ENCODE assay signal across 11 cellular contexts in genomic region chr2:144937899-144938298, GRCh38.
DNase-seq lines count a peak whose midpoint lies in the region; ATAC-seq, FAIRE-seq and TF ChIP-seq lines count a peak whose summit lies in the region.
"Had no signal": no experiment of that assay in that cellular context is flagged by ENCODE, and none has a peak within 500 bp of the region (broad histone marks: within the 10 kb centered on the region; RNA-seq: fewer than 3 reads in every experiment).

No MANE protein-coding gene starts in this region.

- H3K9me3 ChIP-seq in A549 (peaks cover 7% of the 10 kb centered on the region; the same call in 2 of the 3 replicates), ascending aorta (no peaks in the 10 kb centered on the region), cardiac muscle cell (ENCODE audit: low read depth) (no peaks in the 10 kb centered on the region), parathyroid adenoma (ENCODE audit: control insufficient read depth, low read length) (no peaks in the 10 kb centered on the region)

- H3K27ac ChIP-seq in A549 = peak overlapping the region; percentile 57 to 78
- H3K27ac ChIP-seq in ascending aorta = peak overlapping the region; percentile 76 to 82
- peak overlapping the region; percentile 8 for H3K27ac ChIP-seq in cardiac muscle cell
- no peak overlapping the region for H3K27ac ChIP-seq in parathyroid adenoma
- H3K27ac ChIP-seq: KMS-11 had no signal

- H3K36me3 ChIP-seq in ascending aorta (no peaks in the 10 kb centered on the region), cardiac muscle cell (no peaks in the 10 kb centered on the region), parathyroid adenoma (ENCODE audit: control insufficient read depth, insufficient read depth, low read length) (no peaks in the 10 kb centered on the region)

- TF ChIP-seq CTCF in A549 (IDR thresholded peaks at IDR 0.05) = no peak
- no peak for TF ChIP-seq CTCF in ascending aorta (IDR thresholded peaks at IDR 0.05)
- TF ChIP-seq CTCF in cardiac muscle cell (IDR thresholded peaks at IDR 0.05; ENCODE audit: low read depth, low read length) = no peak
- TF ChIP-seq CTCF in parathyroid adenoma (IDR thresholded peaks at IDR 0.05) = no peak
- no peak for TF ChIP-seq CTCF in omental fat pad (IDR thresholded peaks at IDR 0.05)

- 37% methylated on average over 5 of the region's 5 CpGs for WGBS in A549 (ENCODE audit: missing lambda C conversion rate)

- H3K4me1 ChIP-seq in A549 (peaks cover 36% of the 10 kb centered on the region), ascending aorta (peaks cover 7 to 42% of the 10 kb centered on the region in 2 donors), cardiac muscle cell (ENCODE audit: low read depth) (peaks cover 6% of the 10 kb centered on the region), parathyroid adenoma (no peaks in the 10 kb centered on the region)

- no peak for TF ChIP-seq POLR2A in A549 (IDR thresholded peaks at IDR 0.05; ENCODE audit: low read length)

- no peaks in the 10 kb centered on the region for H3K27me3 ChIP-seq in ascending aorta
- H3K27me3 ChIP-seq in cardiac muscle cell = no peaks in the 10 kb centered on the region
- H3K27me3 ChIP-seq in parathyroid adenoma (ENCODE audit: control insufficient read depth, insufficient read depth, low read length) = no peaks in the 10 kb centered on the region

- no peak for TF ChIP-seq EP300 in A549 (IDR thresholded peaks at IDR 0.05)

- no peaks in the 10 kb centered on the region for H3K79me2 ChIP-seq in parathyroid adenoma

- H3K4me3 ChIP-seq in A549 (no peak overlapping the region), ascending aorta (peak overlapping the region; percentile 11 to 48), cardiac muscle cell (no peak overlapping the region), parathyroid adenoma (ENCODE audit: low read depth, low read length) (no peak overlapping the region)

- no peak for TF ChIP-seq RAD21 in A549 (conservative IDR thresholded peaks at IDR 0.05 in 1 of 2, IDR thresholded peaks at IDR 0.05 in 1 of 2)

- peak overlapping the region; percentile 16 for H2AFZ ChIP-seq in parathyroid adenoma

- H3K9ac ChIP-seq in parathyroid adenoma = no peak overlapping the region
- H3K9ac ChIP-seq: KMS-11 had no signal

- CTCF ChIA-PET in A549 (lab: Yijun Ruan, JAX) = no interaction called here
- CTCF ChIA-PET in HEK293T (lab: Yijun Ruan, JAX) = interaction anchor here (0.5 to 0.6 kb wide), 2 partner anchors 71 to 80 kb away, joined by 3 to 4 read pairs; no protein-coding TSS in a partner anchor

- no peak for FAIRE-seq in A549 (lab: Jason Lieb, UNC)

- ATAC-seq in A549 (no peak), omental fat pad (ENCODE audit: low FRiP score) (no peak), HG03095 (IDR thresholded peaks at IDR 0.05; ENCODE audit: unreplicated experiment) (no peak)
- ATAC-seq: natural killer cell had no signal

- intact Hi-C loops in ascending aorta (cut with DNase I) = loop anchor here (10.0 kb wide), 1 partner anchor 603 kb away; a partner anchor contains a TSS

- DNase-seq in A549 (ENCODE audit: low read depth in 1 of 2, low spot score in 1 of 2) (no peak), ascending aorta (ENCODE audit: low spot score in 2 of 2) (no peak), cardiac muscle cell (ENCODE audit: low read depth in 1 of 2, low spot score in 1 of 2) (peak in 1 of 2 donors; percentile 71), omental fat pad (ENCODE audit: low spot score) (no peak), HEK293T (ENCODE audit: extremely low spot score) (no peak), cortex of kidney (lab: John Stamatoyannopoulos, UW) (no peak)
- DNase-seq: natural killer cell, NCI-H774 had no signal

- POLR2A ChIA-PET in A549 (lab: Yijun Ruan, JAX) = no interaction called here
- POLR2A ChIA-PET in HEK293T (lab: Yijun Ruan, JAX) = no interaction called here

- H3K4me2 ChIP-seq in A549 = peak overlapping the region; percentile 79
- peak overlapping the region; percentile 2 for H3K4me2 ChIP-seq in parathyroid adenoma (ENCODE audit: low read length)
- H3K4me2 ChIP-seq: KMS-11 had no signal

TF ChIP-seq in A549, 52 proteins besides CTCF, POLR2A, EP300 and RAD21 (continues in another document):
- TF ChIP-seq ELK1 (IDR thresholded peaks at IDR 0.05; ENCODE audit: low read depth, low read length) = no peak
- TF ChIP-seq ESRRA (IDR thresholded peaks at IDR 0.05; ENCODE audit: borderline replicate concordance, low read length) = no peak
- no peak for TF ChIP-seq HEYL (CRISPR knock-in tag; IDR thresholded peaks at IDR 0.05)
- no peak for TF ChIP-seq FOSL2 (IDR thresholded peaks at IDR 0.05)
- no peak for TF ChIP-seq FOSL2 (CRISPR knock-in tag; IDR thresholded peaks at IDR 0.05)
- TF ChIP-seq REST (IDR thresholded peaks at IDR 0.05) = no peak
- TF ChIP-seq PHF8 (IDR thresholded peaks at IDR 0.05; ENCODE audit: borderline replicate concordance, low read depth) = no peak
- no peak for TF ChIP-seq CEBPB (IDR thresholded peaks at IDR 0.05)

TF ChIP-seq in HEK293T, 16 proteins besides CTCF, POLR2A, EP300 and RAD21:
- TF ChIP-seq SUZ12 (IDR thresholded peaks at IDR 0.05) (no peak), ZNF384 (IDR thresholded peaks at IDR 0.05) (no peak), L3MBTL2 (conservative IDR thresholded peaks at IDR 0.05) (no peak), BHLHE40 (IDR thresholded peaks at IDR 0.05; ENCODE audit: borderline replicate concordance) (no peak), CTBP1 (IDR thresholded peaks at IDR 0.05; ENCODE audit: borderline replicate concordance) (no peak), FOXM1 (IDR thresholded peaks at IDR 0.05; ENCODE audit: borderline replicate concordance) (no peak)

Comparison
In these comparisons a context has a peak if more than half of its experiments do, and no peak if none do; other contexts are left out.
1. H3K4me3 ChIP-seq: peak in ascending aorta (2 of 2); none in A549 (single experiment), cardiac muscle cell (single experiment) and parathyroid adenoma (single experiment).